8 cellular contexts compared by ENCODE assay signal in genomic region chr13:106373304-106373988, GRCh38.
DNase-seq lines count a peak whose midpoint lies in the region; ATAC-seq and TF ChIP-seq lines count a peak whose summit lies in the region.

No MANE protein-coding gene starts in this region.

- no peaks in the 10 kb centered on the region for H3K36me3 Mint-ChIP-seq in activated CD8-positive, alpha-beta T cell treated with anti-CD3 and anti-CD28 coated beads, Interleukin-2, amount 10 ng/mL, durations not matched to agents 7 days and 5 days (ENCODE audit: low read depth)

- POLR2A ChIA-PET in activated CD8-positive, alpha-beta T cell treated with anti-CD3 and anti-CD28 coated beads, Interleukin-2, amount 10 ng/mL, durations not matched to agents 7 days and 5 days (lab: Charles Lee): no interaction called here

- CTCF ChIA-PET in activated CD8-positive, alpha-beta T cell treated with anti-CD3 and anti-CD28 coated beads, Interleukin-2, amount 10 ng/mL, durations not matched to agents 7 days and 5 days (lab: Charles Lee): no interaction called here

- no peak overlapping the region for H3K4me3 Mint-ChIP-seq in activated CD8-positive, alpha-beta T cell treated with anti-CD3 and anti-CD28 coated beads, Interleukin-2, amount 10 ng/mL, durations not matched to agents 7 days and 5 days

- no peak overlapping the region for H3K27ac Mint-ChIP-seq in activated CD8-positive, alpha-beta T cell treated with anti-CD3 and anti-CD28 coated beads, Interleukin-2, amount 10 ng/mL, durations not matched to agents 7 days and 5 days

- no peaks in the 10 kb centered on the region for H3K4me1 Mint-ChIP-seq in activated CD8-positive, alpha-beta T cell treated with anti-CD3 and anti-CD28 coated beads, Interleukin-2, amount 10 ng/mL, durations not matched to agents 7 days and 5 days (ENCODE audit: low read depth)

- no peaks in the 10 kb centered on the region for H3K9me3 ChIP-seq in right atrium auricular region

- H3K9me3 Mint-ChIP-seq in activated CD8-positive, alpha-beta T cell treated with anti-CD3 and anti-CD28 coated beads, Interleukin-2, amount 10 ng/mL, durations not matched to agents 7 days and 5 days (ENCODE audit: insufficient read depth): no peaks in the 10 kb centered on the region

- no peaks in the 10 kb centered on the region for H3K4me1 ChIP-seq in right atrium auricular region

- no peaks in the 10 kb centered on the region for H3K27me3 ChIP-seq in right atrium auricular region

- no peak overlapping the region for H3K4me3 ChIP-seq in coronary artery
- H3K4me3 ChIP-seq in right atrium auricular region: no peak overlapping the region

- no peaks in the 10 kb centered on the region for H3K27me3 Mint-ChIP-seq in activated CD8-positive, alpha-beta T cell treated with anti-CD3 and anti-CD28 coated beads, Interleukin-2, amount 10 ng/mL, durations not matched to agents 7 days and 5 days (ENCODE audit: low read depth)

- H3K27ac ChIP-seq in coronary artery: no peak overlapping the region
- no peak overlapping the region for H3K27ac ChIP-seq in right atrium auricular region

- ATAC-seq in GM21717 (IDR thresholded peaks at IDR 0.05; ENCODE audit: unreplicated experiment): peak; percentile 52
- peak; percentile 55 for ATAC-seq in HG03575 (IDR thresholded peaks at IDR 0.05; ENCODE audit: extremely low read depth, insufficient number of reproducible peaks, low FRiP score, unreplicated experiment)
- no peak for ATAC-seq in activated CD8-positive, alpha-beta T cell treated with anti-CD3 and anti-CD28 coated beads, Interleukin-2, amount 10 ng/mL, durations not matched to agents 7 days and 5 days

- DNase-seq in ELR (ENCODE audit: low read depth): peak; percentile 23
- DNase-seq in dermis microvascular lymphatic vessel endothelial cell (ENCODE audit: low read depth in 2 of 2): peak; percentile 26 to 88
- no peak for DNase-seq in coronary artery (ENCODE audit: low spot score)
- no peak for DNase-seq in right atrium auricular region (ENCODE audit: low spot score)
- no peak for DNase-seq in activated CD8-positive, alpha-beta T cell treated with anti-CD3 and anti-CD28 coated beads, Interleukin-2, amount 10 ng/mL, durations not matched to agents 7 days and 5 days
- no peak for DNase-seq in stimulated activated CD4-positive, alpha-beta T cell treated with anti-CD3 and anti-CD28 coated beads, Interleukin-4, amount 100 ng/mL, for 1 hour

- no peaks in the 10 kb centered on the region for H3K36me3 ChIP-seq in right atrium auricular region

- no peak for TF ChIP-seq CTCF in coronary artery (IDR thresholded peaks at IDR 0.05)
- TF ChIP-seq CTCF in right atrium auricular region (IDR thresholded peaks at IDR 0.05): no peak

Comparison
In these comparisons a context has a peak if more than half of its experiments do, and no peak if none do; other contexts are left out.
1. DNase-seq: peak in ELR (single experiment) and dermis microvascular lymphatic vessel endothelial cell (2 of 2); none in coronary artery (single experiment), right atrium auricular region (single experiment), activated CD8-positive, alpha-beta T cell treated with anti-CD3 and anti-CD28 coated beads, Interleukin-2, amount 10 ng/mL, durations not matched to agents 7 days and 5 days (single experiment) and stimulated activated CD4-positive, alpha-beta T cell treated with anti-CD3 and anti-CD28 coated beads, Interleukin-4, amount 100 ng/mL, for 1 hour (single experiment).